1 cellular context compared by ENCODE assay signal in the genomic region with DNA sequence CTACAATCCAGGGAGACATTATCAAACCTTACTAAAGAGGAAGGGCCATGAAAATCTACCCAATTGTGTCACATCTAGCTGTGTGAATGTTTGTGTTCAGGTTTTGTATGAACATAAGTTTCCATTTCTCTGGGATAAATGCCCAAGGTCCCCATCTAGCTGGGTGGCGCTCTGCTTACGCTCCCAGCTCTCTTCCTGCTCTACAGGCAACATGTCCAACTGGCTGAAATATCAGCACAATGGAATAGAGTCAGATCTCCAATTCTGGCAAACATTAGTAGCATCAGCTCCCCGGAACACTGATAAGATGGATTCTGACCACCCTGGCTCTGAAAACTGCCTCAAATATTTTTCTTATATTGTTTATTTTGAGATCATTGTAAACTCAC.
TF ChIP-seq lines count a peak whose summit lies in the region.

No MANE protein-coding gene starts in this region.

TF ChIP-seq in H1, 55 proteins besides CTCF, POLR2A, EP300 and RAD21:
- TF ChIP-seq SIN3A (conservative IDR thresholded peaks at IDR 0.05 in 1 of 2, IDR thresholded peaks at IDR 0.05 in 1 of 2; ENCODE audit: low read depth in 1 of 2, low read length in 2 of 2) (no peak), HDAC2 (IDR thresholded peaks at IDR 0.05; ENCODE audit: borderline replicate concordance in 1 of 2, low read depth in 2 of 2, low read length in 2 of 2) (no peak), POU5F1 (IDR thresholded peaks at IDR 0.05; ENCODE audit: low read depth, low read length) (no peak), RXRA (IDR thresholded peaks at IDR 0.05; ENCODE audit: insufficient read depth, low read depth, low read length) (no peak), TAF7 (optimal IDR thresholded peaks at IDR 0.05; ENCODE audit: borderline replicate concordance, low read depth, low read length) (no peak), CREB1 (IDR thresholded peaks at IDR 0.05) (no peak), NRF1 (IDR thresholded peaks at IDR 0.05; ENCODE audit: low read depth, low read length) (no peak), GTF2F1 (IDR thresholded peaks at IDR 0.05; ENCODE audit: borderline replicate concordance, low read depth, low read length) (no peak), YY1 (IDR thresholded peaks at IDR 0.05; ENCODE audit: low read depth, low read length) (no peak), CHD1 (IDR thresholded peaks at IDR 0.05; ENCODE audit: low read depth, low read length) (no peak), RFX5 (IDR thresholded peaks at IDR 0.05; ENCODE audit: borderline replicate concordance, low read depth, low read length) (no peak), BCL11A (IDR thresholded peaks at IDR 0.05; ENCODE audit: low read depth in 2 of 2, low read length in 2 of 2) (no peak), RNF2 (IDR thresholded peaks at IDR 0.05; ENCODE audit: borderline replicate concordance, low read depth, low read length, missing control alignments, poor library complexity, severe bottlenecking) (no peak), KDM1A (IDR thresholded peaks at IDR 0.05; ENCODE audit: borderline replicate concordance, low read length) (no peak), CEBPB (IDR thresholded peaks at IDR 0.05; ENCODE audit: low read depth, low read length) (no peak)
- TF ChIP-seq, protein P1, sequence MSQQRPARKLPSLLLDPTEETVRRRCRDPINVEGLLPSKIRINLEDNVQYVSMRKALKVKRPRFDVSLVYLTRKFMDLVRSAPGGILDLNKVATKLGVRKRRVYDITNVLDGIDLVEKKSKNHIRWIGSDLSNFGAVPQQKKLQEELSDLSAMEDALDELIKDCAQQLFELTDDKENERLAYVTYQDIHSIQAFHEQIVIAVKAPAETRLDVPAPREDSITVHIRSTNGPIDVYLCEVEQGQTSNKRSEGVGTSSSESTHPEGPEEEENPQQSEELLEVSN (IDR thresholded peaks at IDR 0.05), result no peak
- TF ChIP-seq, protein P2, sequence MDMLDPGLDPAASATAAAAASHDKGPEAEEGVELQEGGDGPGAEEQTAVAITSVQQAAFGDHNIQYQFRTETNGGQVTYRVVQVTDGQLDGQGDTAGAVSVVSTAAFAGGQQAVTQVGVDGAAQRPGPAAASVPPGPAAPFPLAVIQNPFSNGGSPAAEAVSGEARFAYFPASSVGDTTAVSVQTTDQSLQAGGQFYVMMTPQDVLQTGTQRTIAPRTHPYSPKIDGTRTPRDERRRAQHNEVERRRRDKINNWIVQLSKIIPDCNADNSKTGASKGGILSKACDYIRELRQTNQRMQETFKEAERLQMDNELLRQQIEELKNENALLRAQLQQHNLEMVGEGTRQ (IDR thresholded peaks at IDR 0.05; ENCODE audit: low read length), result no peak
TF ChIP-seq in H1: peak in this region for 0.
